15 cellular contexts compared by ENCODE assay signal in genomic region chr10:3735175-3735574, GRCh38. TPM values are rescaled to one million over a fixed set of nuclear protein-coding genes. Genes with fewer than 3 reads are reported as not detected.
DNase-seq lines count a peak whose midpoint lies in the region; ATAC-seq and TF ChIP-seq lines count a peak whose summit lies in the region.
"Had no signal": no experiment of that assay in that cellular context is flagged by ENCODE, and none has a peak within 500 bp of the region (broad histone marks: within the 10 kb centered on the region; RNA-seq: fewer than 3 reads in every experiment).

No MANE protein-coding gene starts in this region.

- DNase-seq in LNCaP clone FGC (ENCODE audit: low read depth) = no peak
- DNase-seq in left ventricle myocardium superior = no peak
- peak in 1 of 2 donors; percentile 58 for DNase-seq in psoas muscle
- DNase-seq: activated T-cell treated with anti-CD3 and anti-CD28 coated beads, Interleukin-2, amount 50 U/mL, for 72 hours; amygdala; cortex of kidney; GOT3; NCI-H1105; NCI-H524; substantia nigra had no signal

- H3K9me3 ChIP-seq in psoas muscle = no peaks in the 10 kb centered on the region

- H3K4me1 ChIP-seq in psoas muscle = peaks cover 6% of the 10 kb centered on the region

- 65 to 87% (median 66%) methylated on average over 10 of the region's 10 CpGs for WGBS in psoas muscle, 3 donors

- TF ChIP-seq CTCF in GM12873 (IDR thresholded peaks at IDR 0.05; ENCODE audit: insufficient read depth, low read depth, low read length, missing control alignments) (peak; percentile 36), LNCaP clone FGC (IDR thresholded peaks at IDR 0.05; ENCODE audit: control insufficient read depth, extremely low read depth, insufficient read depth) (0 out of 2 replicates have a peak, but pooled peaks have one; percentile 12), psoas muscle (IDR thresholded peaks at IDR 0.05) (peak; percentile 15)

- no peaks in the 10 kb centered on the region for H3K27me3 ChIP-seq in psoas muscle (ENCODE audit: insufficient read depth in 3 of 3, low read length in 2 of 3)

- intact Hi-C loops in left ventricle myocardium superior (cut with micrococcal nuclease) = no loop called here
- intact Hi-C loops in psoas muscle (cut with DNase I) = no loop called here

- H3K36me3 ChIP-seq in psoas muscle (ENCODE audit: insufficient read depth in 1 of 2, low read depth in 1 of 2) = no peaks in the 10 kb centered on the region

- H3K4me3 ChIP-seq in LNCaP clone FGC (ENCODE audit: low read depth, low read length) = no peak overlapping the region
- no peak overlapping the region for H3K4me3 ChIP-seq in psoas muscle

- ATAC-seq in left ventricle myocardium superior (peak; percentile 44), psoas muscle (peak; percentile 37 to 77 (median 68)), HG03135 (IDR thresholded peaks at IDR 0.05; ENCODE audit: unreplicated experiment) (no peak), GM21526 (IDR thresholded peaks at IDR 0.05; ENCODE audit: low FRiP score, unreplicated experiment) (no peak), GM21515 (IDR thresholded peaks at IDR 0.05; ENCODE audit: unreplicated experiment) (no peak)
- ATAC-seq: activated T-cell treated with anti-CD3 and anti-CD28 coated beads, Interleukin-2, amount 50 U/mL, for 72 hours; CD8-positive, alpha-beta T cell had no signal

- no peak overlapping the region for H3K27ac ChIP-seq in psoas muscle

RNA-seq across cellular contexts. Expression of gene KLF6, which starts 49.8 kb away (rescaled TPM):
- total RNA-seq in left ventricle myocardium superior (62.0 TPM), psoas muscle (100 to 1,000 TPM in 3 of 4 donors, 10 to 100 TPM in 1; 30.4 to 296 (median 173) TPM)
- 100 to 1,000 TPM in 2 of 3 donors, 10 to 100 TPM in 1; 94.1 to 138 (median 109) TPM for polyA plus RNA-seq in psoas muscle

Comparison
In these comparisons a context has a peak if more than half of its experiments do, and no peak if none do; other contexts are left out.
1. ATAC-seq: peak in left ventricle myocardium superior (single experiment) and psoas muscle (4 of 4); none in HG03135 (single experiment), GM21526 (single experiment) and GM21515 (single experiment).
2. Peak in every context shown above with its lines, with median percentiles within 50 percentile points of each other: CTCF ChIP-seq.